3 cellular contexts compared by ENCODE assay signal in the genomic region with DNA sequence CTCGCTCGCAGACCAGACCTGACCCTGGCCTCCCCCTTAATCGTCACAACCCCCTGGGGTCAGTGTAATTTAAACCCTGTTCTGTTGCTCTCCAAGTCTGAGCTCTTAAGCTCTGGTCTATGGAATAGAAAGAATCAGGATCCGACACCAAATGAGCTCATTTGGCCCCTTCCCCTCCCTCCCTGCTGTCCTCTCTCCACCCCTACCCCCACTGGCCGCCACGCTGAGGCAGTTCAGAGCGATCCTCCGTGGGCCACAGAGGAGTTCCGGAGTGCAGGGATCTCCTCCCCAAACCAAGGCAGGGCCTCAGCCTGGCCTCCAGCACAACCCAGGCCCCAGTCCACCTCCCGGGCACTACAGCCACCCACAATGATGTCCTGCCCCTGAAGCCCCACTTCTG.
TF ChIP-seq lines count a peak whose summit lies in the region.

No MANE protein-coding gene starts in this region.

TF ChIP-seq in SK-N-SH, 30 proteins besides CTCF, POLR2A, EP300 and RAD21:
- no peak for TF ChIP-seq FOXM1 (IDR thresholded peaks at IDR 0.05; ENCODE audit: low read depth)

TF ChIP-seq in SK-N-SH treated with all-trans-retinoic acid at 6 μM for 48 hours, 23 proteins besides CTCF, POLR2A, EP300 and RAD21:
- TF ChIP-seq CSDC2 (CRISPR knock-in tag; IDR thresholded peaks at IDR 0.05): no peak
- TF ChIP-seq, protein P1, sequence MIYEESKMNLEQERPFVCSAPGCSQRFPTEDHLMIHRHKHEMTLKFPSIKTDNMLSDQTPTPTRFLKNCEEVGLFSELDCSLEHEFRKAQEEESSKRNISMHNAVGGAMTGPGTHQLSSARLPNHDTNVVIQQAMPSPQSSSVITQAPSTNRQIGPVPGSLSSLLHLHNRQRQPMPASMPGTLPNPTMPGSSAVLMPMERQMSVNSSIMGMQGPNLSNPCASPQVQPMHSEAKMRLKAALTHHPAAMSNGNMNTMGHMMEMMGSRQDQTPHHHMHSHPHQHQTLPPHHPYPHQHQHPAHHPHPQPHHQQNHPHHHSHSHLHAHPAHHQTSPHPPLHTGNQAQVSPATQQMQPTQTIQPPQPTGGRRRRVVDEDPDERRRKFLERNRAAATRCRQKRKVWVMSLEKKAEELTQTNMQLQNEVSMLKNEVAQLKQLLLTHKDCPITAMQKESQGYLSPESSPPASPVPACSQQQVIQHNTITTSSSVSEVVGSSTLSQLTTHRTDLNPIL (CRISPR knock-in tag; IDR thresholded peaks at IDR 0.05; ENCODE audit: low read depth): no peak
- no peak for TF ChIP-seq ZFP3 (CRISPR knock-in tag; IDR thresholded peaks at IDR 0.05)
- TF ChIP-seq TOX (CRISPR knock-in tag; IDR thresholded peaks at IDR 0.05; ENCODE audit: borderline replicate concordance): no peak
- TF ChIP-seq PPARA (CRISPR knock-in tag; IDR thresholded peaks at IDR 0.05; ENCODE audit: borderline replicate concordance): no peak
- TF ChIP-seq, protein P2, sequence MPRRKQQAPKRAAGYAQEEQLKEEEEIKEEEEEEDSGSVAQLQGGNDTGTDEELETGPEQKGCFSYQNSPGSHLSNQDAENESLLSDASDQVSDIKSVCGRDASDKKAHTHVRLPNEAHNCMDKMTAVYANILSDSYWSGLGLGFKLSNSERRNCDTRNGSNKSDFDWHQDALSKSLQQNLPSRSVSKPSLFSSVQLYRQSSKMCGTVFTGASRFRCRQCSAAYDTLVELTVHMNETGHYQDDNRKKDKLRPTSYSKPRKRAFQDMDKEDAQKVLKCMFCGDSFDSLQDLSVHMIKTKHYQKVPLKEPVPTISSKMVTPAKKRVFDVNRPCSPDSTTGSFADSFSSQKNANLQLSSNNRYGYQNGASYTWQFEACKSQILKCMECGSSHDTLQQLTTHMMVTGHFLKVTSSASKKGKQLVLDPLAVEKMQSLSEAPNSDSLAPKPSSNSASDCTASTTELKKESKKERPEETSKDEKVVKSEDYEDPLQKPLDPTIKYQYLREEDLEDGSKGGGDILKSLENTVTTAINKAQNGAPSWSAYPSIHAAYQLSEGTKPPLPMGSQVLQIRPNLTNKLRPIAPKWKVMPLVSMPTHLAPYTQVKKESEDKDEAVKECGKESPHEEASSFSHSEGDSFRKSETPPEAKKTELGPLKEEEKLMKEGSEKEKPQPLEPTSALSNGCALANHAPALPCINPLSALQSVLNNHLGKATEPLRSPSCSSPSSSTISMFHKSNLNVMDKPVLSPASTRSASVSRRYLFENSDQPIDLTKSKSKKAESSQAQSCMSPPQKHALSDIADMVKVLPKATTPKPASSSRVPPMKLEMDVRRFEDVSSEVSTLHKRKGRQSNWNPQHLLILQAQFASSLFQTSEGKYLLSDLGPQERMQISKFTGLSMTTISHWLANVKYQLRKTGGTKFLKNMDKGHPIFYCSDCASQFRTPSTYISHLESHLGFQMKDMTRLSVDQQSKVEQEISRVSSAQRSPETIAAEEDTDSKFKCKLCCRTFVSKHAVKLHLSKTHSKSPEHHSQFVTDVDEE (CRISPR knock-in tag; IDR thresholded peaks at IDR 0.05): no peak
TF ChIP-seq in SK-N-SH treated with all-trans-retinoic acid at 6 μM for 48 hours: peak in this region for 0.

TF ChIP-seq in H1, 55 proteins besides CTCF, POLR2A, EP300 and RAD21:
- TF ChIP-seq, protein P3, sequence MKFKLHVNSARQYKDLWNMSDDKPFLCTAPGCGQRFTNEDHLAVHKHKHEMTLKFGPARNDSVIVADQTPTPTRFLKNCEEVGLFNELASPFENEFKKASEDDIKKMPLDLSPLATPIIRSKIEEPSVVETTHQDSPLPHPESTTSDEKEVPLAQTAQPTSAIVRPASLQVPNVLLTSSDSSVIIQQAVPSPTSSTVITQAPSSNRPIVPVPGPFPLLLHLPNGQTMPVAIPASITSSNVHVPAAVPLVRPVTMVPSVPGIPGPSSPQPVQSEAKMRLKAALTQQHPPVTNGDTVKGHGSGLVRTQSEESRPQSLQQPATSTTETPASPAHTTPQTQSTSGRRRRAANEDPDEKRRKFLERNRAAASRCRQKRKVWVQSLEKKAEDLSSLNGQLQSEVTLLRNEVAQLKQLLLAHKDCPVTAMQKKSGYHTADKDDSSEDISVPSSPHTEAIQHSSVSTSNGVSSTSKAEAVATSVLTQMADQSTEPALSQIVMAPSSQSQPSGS (IDR thresholded peaks at IDR 0.05; ENCODE audit: low read length): no peak
- TF ChIP-seq RBBP5 (IDR thresholded peaks at IDR 0.05; ENCODE audit: borderline replicate concordance, low read depth, low read length) (no peak), MAFK (IDR thresholded peaks at IDR 0.05; ENCODE audit: low read depth, low read length) (no peak), ZNF274 (IDR thresholded peaks at IDR 0.05; ENCODE audit: borderline replicate concordance, extremely low read depth, low read length) (no peak), RNF2 (IDR thresholded peaks at IDR 0.05; ENCODE audit: borderline replicate concordance, low read depth, low read length, missing control alignments, poor library complexity, severe bottlenecking) (no peak), TBP (IDR thresholded peaks at IDR 0.05; ENCODE audit: low read depth, low read length) (no peak), FOSL1 (IDR thresholded peaks at IDR 0.05; ENCODE audit: insufficient read depth, low read depth, low read length) (no peak)
- TF ChIP-seq, protein P4, sequence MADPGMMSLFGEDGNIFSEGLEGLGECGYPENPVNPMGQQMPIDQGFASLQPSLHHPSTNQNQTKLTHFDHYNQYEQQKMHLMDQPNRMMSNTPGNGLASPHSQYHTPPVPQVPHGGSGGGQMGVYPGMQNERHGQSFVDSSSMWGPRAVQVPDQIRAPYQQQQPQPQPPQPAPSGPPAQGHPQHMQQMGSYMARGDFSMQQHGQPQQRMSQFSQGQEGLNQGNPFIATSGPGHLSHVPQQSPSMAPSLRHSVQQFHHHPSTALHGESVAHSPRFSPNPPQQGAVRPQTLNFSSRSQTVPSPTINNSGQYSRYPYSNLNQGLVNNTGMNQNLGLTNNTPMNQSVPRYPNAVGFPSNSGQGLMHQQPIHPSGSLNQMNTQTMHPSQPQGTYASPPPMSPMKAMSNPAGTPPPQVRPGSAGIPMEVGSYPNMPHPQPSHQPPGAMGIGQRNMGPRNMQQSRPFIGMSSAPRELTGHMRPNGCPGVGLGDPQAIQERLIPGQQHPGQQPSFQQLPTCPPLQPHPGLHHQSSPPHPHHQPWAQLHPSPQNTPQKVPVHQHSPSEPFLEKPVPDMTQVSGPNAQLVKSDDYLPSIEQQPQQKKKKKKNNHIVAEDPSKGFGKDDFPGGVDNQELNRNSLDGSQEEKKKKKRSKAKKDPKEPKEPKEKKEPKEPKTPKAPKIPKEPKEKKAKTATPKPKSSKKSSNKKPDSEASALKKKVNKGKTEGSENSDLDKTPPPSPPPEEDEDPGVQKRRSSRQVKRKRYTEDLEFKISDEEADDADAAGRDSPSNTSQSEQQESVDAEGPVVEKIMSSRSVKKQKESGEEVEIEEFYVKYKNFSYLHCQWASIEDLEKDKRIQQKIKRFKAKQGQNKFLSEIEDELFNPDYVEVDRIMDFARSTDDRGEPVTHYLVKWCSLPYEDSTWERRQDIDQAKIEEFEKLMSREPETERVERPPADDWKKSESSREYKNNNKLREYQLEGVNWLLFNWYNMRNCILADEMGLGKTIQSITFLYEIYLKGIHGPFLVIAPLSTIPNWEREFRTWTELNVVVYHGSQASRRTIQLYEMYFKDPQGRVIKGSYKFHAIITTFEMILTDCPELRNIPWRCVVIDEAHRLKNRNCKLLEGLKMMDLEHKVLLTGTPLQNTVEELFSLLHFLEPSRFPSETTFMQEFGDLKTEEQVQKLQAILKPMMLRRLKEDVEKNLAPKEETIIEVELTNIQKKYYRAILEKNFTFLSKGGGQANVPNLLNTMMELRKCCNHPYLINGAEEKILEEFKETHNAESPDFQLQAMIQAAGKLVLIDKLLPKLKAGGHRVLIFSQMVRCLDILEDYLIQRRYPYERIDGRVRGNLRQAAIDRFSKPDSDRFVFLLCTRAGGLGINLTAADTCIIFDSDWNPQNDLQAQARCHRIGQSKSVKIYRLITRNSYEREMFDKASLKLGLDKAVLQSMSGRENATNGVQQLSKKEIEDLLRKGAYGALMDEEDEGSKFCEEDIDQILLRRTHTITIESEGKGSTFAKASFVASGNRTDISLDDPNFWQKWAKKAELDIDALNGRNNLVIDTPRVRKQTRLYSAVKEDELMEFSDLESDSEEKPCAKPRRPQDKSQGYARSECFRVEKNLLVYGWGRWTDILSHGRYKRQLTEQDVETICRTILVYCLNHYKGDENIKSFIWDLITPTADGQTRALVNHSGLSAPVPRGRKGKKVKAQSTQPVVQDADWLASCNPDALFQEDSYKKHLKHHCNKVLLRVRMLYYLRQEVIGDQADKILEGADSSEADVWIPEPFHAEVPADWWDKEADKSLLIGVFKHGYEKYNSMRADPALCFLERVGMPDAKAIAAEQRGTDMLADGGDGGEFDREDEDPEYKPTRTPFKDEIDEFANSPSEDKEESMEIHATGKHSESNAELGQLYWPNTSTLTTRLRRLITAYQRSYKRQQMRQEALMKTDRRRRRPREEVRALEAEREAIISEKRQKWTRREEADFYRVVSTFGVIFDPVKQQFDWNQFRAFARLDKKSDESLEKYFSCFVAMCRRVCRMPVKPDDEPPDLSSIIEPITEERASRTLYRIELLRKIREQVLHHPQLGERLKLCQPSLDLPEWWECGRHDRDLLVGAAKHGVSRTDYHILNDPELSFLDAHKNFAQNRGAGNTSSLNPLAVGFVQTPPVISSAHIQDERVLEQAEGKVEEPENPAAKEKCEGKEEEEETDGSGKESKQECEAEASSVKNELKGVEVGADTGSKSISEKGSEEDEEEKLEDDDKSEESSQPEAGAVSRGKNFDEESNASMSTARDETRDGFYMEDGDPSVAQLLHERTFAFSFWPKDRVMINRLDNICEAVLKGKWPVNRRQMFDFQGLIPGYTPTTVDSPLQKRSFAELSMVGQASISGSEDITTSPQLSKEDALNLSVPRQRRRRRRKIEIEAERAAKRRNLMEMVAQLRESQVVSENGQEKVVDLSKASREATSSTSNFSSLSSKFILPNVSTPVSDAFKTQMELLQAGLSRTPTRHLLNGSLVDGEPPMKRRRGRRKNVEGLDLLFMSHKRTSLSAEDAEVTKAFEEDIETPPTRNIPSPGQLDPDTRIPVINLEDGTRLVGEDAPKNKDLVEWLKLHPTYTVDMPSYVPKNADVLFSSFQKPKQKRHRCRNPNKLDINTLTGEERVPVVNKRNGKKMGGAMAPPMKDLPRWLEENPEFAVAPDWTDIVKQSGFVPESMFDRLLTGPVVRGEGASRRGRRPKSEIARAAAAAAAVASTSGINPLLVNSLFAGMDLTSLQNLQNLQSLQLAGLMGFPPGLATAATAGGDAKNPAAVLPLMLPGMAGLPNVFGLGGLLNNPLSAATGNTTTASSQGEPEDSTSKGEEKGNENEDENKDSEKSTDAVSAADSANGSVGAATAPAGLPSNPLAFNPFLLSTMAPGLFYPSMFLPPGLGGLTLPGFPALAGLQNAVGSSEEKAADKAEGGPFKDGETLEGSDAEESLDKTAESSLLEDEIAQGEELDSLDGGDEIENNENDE (IDR thresholded peaks at IDR 0.05; ENCODE audit: insufficient replicate concordance, low read length): no peak
